In genomic region chr20:18566892-18567738, GRCh38 we compare ENCODE assay signal across 1 cellular context.
TF ChIP-seq lines count a peak whose summit lies in the region.

Gene SMIM26 (plus strand): TSS chr20:18567432. CDS start chr20:18567479, 47 bp downstream.

TF ChIP-seq in K562, 482 proteins besides CTCF, POLR2A, EP300 and RAD21 (continued from another document and continues in another):
- TF ChIP-seq GTF3C2 (IDR thresholded peaks at IDR 0.05; ENCODE audit: borderline replicate concordance, extremely low read depth, insufficient read length) (no peak), RCOR1 (IDR thresholded peaks at IDR 0.05; ENCODE audit: borderline replicate concordance in 1 of 2, low read depth in 2 of 2, low read length in 2 of 2) (peak in 1 of 2 experiments; percentile 11; a peak in 1 of 4 replicates), CTBP1 (IDR thresholded peaks at IDR 0.05; ENCODE audit: borderline replicate concordance) (peak; percentile 47; the same call in 1 of the 2 replicates), KLF13 (tag; IDR thresholded peaks at IDR 0.05; ENCODE audit: borderline replicate concordance, low read depth) (no peak), BRD9 (IDR thresholded peaks at IDR 0.05; ENCODE audit: low read depth, partially characterized antibody) (no peak), SMC3 (conservative IDR thresholded peaks at IDR 0.05; ENCODE audit: insufficient read depth, low read depth, low read length) (no peak), ZNF23 (CRISPR knock-in tag; IDR thresholded peaks at IDR 0.05) (no peak), TSHZ1 (CRISPR knock-in tag; IDR thresholded peaks at IDR 0.05) (no peak), ZBTB9 (CRISPR knock-in tag; IDR thresholded peaks at IDR 0.05) (no peak), NFE2 (IDR thresholded peaks at IDR 0.05; ENCODE audit: low read depth) (no peak), NFATC3 (IDR thresholded peaks at IDR 0.05) (no peak), ETV1 (tag; conservative IDR thresholded peaks at IDR 0.05; ENCODE audit: low read depth) (peak; percentile 76), PRPF4 (IDR thresholded peaks at IDR 0.05; ENCODE audit: insufficient read depth, low read depth, low read length, poor library complexity, severe bottlenecking) (no peak), ZNF3 (CRISPR knock-in tag; IDR thresholded peaks at IDR 0.05) (no peak), ZNF124 (CRISPR knock-in tag; IDR thresholded peaks at IDR 0.05) (no peak), HMG20B (CRISPR knock-in tag; IDR thresholded peaks at IDR 0.05) (no peak), ZNF740 (CRISPR knock-in tag; IDR thresholded peaks at IDR 0.05) (no peak), ZNF740 (tag; IDR thresholded peaks at IDR 0.05) (no peak), MTA1 (IDR thresholded peaks at IDR 0.05; ENCODE audit: borderline replicate concordance) (no peak), ZNF830 (CRISPR knock-in tag; IDR thresholded peaks at IDR 0.05) (no peak), PCBP1 (IDR thresholded peaks at IDR 0.05; ENCODE audit: low read depth, low read length, poor library complexity, severe bottlenecking) (no peak), L3MBTL2 (IDR thresholded peaks at IDR 0.05) (peak; percentile 79), CBX1 (IDR thresholded peaks at IDR 0.05; ENCODE audit: low read depth) (no peak), NR2C1 (IDR thresholded peaks at IDR 0.05) (peak; percentile 88), NR2C1 (tag; IDR thresholded peaks at IDR 0.05) (peak; percentile 93), CHAMP1 (IDR thresholded peaks at IDR 0.05) (no peak), ZNF212 (CRISPR knock-in tag; IDR thresholded peaks at IDR 0.05) (no peak), ELK1 (CRISPR knock-in tag; IDR thresholded peaks at IDR 0.05) (no peak), ZNF384 (IDR thresholded peaks at IDR 0.05; ENCODE audit: low read depth, low read length) (no peak), ATF6 (CRISPR knock-in tag; IDR thresholded peaks at IDR 0.05) (0 out of 2 replicates have a peak, but pooled peaks have one; percentile 31), KAT7 (CRISPR knock-in tag; IDR thresholded peaks at IDR 0.05; ENCODE audit: borderline replicate concordance) (no peak), SP2 (IDR thresholded peaks at IDR 0.05; ENCODE audit: extremely low read depth, low read depth, low read length, poor library complexity, severe bottlenecking) (peak; percentile 46), ZNF407 (IDR thresholded peaks at IDR 0.05; ENCODE audit: low read depth) (no peak), CREBBP (IDR thresholded peaks at IDR 0.05; ENCODE audit: low read depth, low read length) (no peak)
